ENCODE assay signal across 31 cellular contexts in genomic region chr14:96980835-96981234, GRCh38.
"Had no signal": no experiment of that assay in that cellular context is flagged by ENCODE, and none has a peak within 500 bp of the region (broad histone marks: within the 10 kb centered on the region; RNA-seq: fewer than 3 reads in every experiment).

No MANE protein-coding gene starts in this region.

- DNase-seq: Kasumi-1, MG63, MM.1S, MV-4-11, NCI-H1048, NCI-H1092, NCI-H1092 treated with DMSO at 0.1 percent for 48 hours, NCI-H1105, NCI-H1105 treated with DMSO at 0.1 percent for 48 hours, NCI-H1417 treated with DMSO at 0.1 percent for 48 hours, NCI-H1436, NCI-H1436 treated with DMSO at 0.1 percent for 48 hours, NCI-H146, NCI-H1694, NCI-H1694 treated with DMSO at 0.1 percent for 48 hours, NCI-H187 treated with DMSO at 0.1 percent for 48 hours, NCI-H1930, NCI-H2081, NCI-H2081 treated with DMSO at 0.1 percent for 48 hours, NCI-H2107, NCI-H2171, NCI-H2171 treated with DMSO at 0.1 percent for 48 hours, NCI-H2227 treated with DMSO at 0.1 percent for 48 hours, NCI-H226, NCI-H345, NCI-H446, NCI-H446 treated with DMSO at 0.1 percent for 48 hours, NCI-H510A, NCI-H510A treated with DMSO at 0.1 percent for 48 hours, NCI-H524 treated with DMSO at 0.1 percent for 48 hours, NCI-H526 had no signal

- H3K9me3 ChIP-seq: MG63 had no signal

- H3K27me3 ChIP-seq: MG63 had no signal

- H3K4me3 ChIP-seq: MG63 had no signal

- H3K36me3 ChIP-seq: MG63 had no signal
